9 cellular contexts compared by ENCODE assay signal in the genomic region with DNA sequence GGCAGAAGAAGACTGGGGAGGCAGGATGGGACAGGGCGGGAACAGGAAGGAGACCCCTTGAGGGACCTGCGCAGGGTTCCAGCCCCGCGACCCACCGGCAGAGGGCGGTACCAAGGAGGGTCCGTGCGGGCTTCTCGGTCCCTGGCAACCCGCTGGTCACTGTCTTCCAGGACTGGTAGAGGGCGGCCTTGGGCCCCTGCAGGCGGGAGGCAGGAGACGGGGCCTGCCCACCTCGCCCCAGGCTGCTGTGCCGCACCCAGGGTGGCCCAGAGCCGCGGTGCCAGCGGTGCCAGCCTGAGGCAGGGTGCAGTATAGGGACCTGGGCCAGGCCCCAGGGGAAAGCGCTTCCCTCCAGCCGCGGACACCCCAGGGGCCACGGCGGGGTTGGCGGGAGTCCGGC.
DNase-seq lines count a peak whose midpoint lies in the region; ATAC-seq and TF ChIP-seq lines count a peak whose summit lies in the region.
"Had no signal": no experiment of that assay in that cellular context is flagged by ENCODE, and none has a peak within 500 bp of the region (broad histone marks: within the 10 kb centered on the region; RNA-seq: fewer than 3 reads in every experiment).

No MANE protein-coding gene starts in this region.

- peak overlapping the region; percentile 24 for H3K4me3 ChIP-seq in astrocyte of the cerebellum (ENCODE audit: low read depth, low read length)
- H3K4me3 ChIP-seq: HAP-1 had no signal

- peak; percentile 59 for TF ChIP-seq CTCF in astrocyte of the cerebellum (IDR thresholded peaks at IDR 0.05; ENCODE audit: low read depth, low read length, missing control alignments)

- in situ Hi-C loops in astrocyte of the cerebellum (cut with HindIII; ENCODE audit: low sequenced_read_pairs): no loop called here

- ATAC-seq in GM21367 (IDR thresholded peaks at IDR 0.05; ENCODE audit: unreplicated experiment): no peak
- ATAC-seq in GM21390 (IDR thresholded peaks at IDR 0.05; ENCODE audit: unreplicated experiment): no peak

- DNase-seq in COLO668 (lab: John Stamatoyannopoulos, UW; ENCODE audit: unreplicated experiment) (peak; percentile 40), T follicular helper cell (ENCODE audit: low read depth) (peak; percentile 19), astrocyte of the cerebellum (ENCODE audit: low read depth) (no peak), iris pigment epithelial cell (ENCODE audit: low read depth) (peak; percentile 3), DMS153 (lab: John Stamatoyannopoulos, UW) (no peak)
- DNase-seq in stimulated activated CD4-positive, alpha-beta T cell treated with anti-CD3 and anti-CD28 coated beads, Interleukin-15, amount 100 ng/mL, for 48 hours (ENCODE audit: low read depth in 2 of 2): peak; percentile 13 to 52

Comparison
In these comparisons a context has a peak if more than half of its experiments do, and no peak if none do; other contexts are left out.
1. DNase-seq: peak in COLO668 (single experiment), T follicular helper cell (single experiment), iris pigment epithelial cell (single experiment) and stimulated activated CD4-positive, alpha-beta T cell treated with anti-CD3 and anti-CD28 coated beads, Interleukin-15, amount 100 ng/mL, for 48 hours (2 of 2); none in astrocyte of the cerebellum (single experiment) and DMS153 (single experiment).